Comparison of ENCODE assay signal across 8 cellular contexts in the genomic region with DNA sequence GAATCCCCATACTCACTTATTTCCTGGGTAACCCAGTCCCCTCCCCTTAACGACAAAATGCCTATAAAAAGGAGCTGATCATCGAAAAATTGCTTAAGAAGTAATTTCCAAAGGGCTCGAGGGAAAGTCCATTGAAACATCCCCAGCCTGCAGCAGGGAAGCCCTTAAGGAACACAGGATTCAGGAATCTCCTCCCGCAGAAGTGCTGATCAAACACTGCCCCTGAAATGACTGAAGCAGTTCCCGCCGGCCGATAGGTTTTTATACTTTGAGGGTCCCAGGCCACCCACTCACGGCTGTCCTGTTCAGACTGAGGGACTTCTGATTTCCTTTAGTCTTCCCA. TPM values are rescaled to one million over a fixed set of nuclear protein-coding genes. Genes with fewer than 3 reads are reported as not detected.
A peak's percentile ranks its signal among the peaks of the same experiment; 100 is the strongest.
DNase-seq lines count a peak whose midpoint lies in the region; ATAC-seq, FAIRE-seq and TF ChIP-seq lines count a peak whose summit lies in the region.

No MANE protein-coding gene starts in this region.

- peak overlapping the region; percentile 89 for H3K4me2 ChIP-seq in HepG2 (ENCODE audit: low read depth, low read length)

- H3K27me3 Mint-ChIP-seq in activated T-cell treated with anti-CD3 and anti-CD28 coated beads, Interleukin-2, amount 50 U/mL, for 24 hours: no peaks in the 10 kb centered on the region
- no peaks in the 10 kb centered on the region for H3K27me3 Mint-ChIP-seq in type B pancreatic cell

- no peaks in the 10 kb centered on the region for H3K9me3 Mint-ChIP-seq in activated T-cell treated with anti-CD3 and anti-CD28 coated beads, Interleukin-2, amount 50 U/mL, for 24 hours
- no peaks in the 10 kb centered on the region for H3K9me3 Mint-ChIP-seq in type B pancreatic cell

- TF ChIP-seq RAD21 in HepG2 (CRISPR knock-in tag; IDR thresholded peaks at IDR 0.05): no peak

- peak overlapping the region; percentile 88 for H3K9ac ChIP-seq in HepG2 (ENCODE audit: insufficient read depth, low read depth, low read length)

- WGBS in HepG2 (ENCODE audit: low lambda C conversion rate): 0% methylated on average over 4 of the region's 8 CpGs

- H3K27me3 ChIP-seq in ascending aorta: no peaks in the 10 kb centered on the region
- no peaks in the 10 kb centered on the region; a peak in 1 of 5 replicates for H3K27me3 ChIP-seq in HepG2 (ENCODE audit: control insufficient read depth in 1 of 2, insufficient read depth in 2 of 2, low read length in 2 of 2)

- FAIRE-seq in HepG2 (lab: Jason Lieb, UNC): no peak

- intact Hi-C loops in ascending aorta (cut with DNase I): no loop called here
- intact Hi-C loops in HepG2 (cut with micrococcal nuclease; ENCODE audit: unreplicated experiment): loop anchor here (5.0 kb wide), 1 partner anchor 211 kb away; no protein-coding TSS in a partner anchor

- in situ Hi-C loops in HepG2 (cut with HindIII; ENCODE audit: extremely low pct_ligation_motif_present, low pct_unique_long_range_greater_than_20kb): no loop called here

- H2AFZ ChIP-seq in HepG2 (ENCODE audit: low read length): peak overlapping the region; percentile 97

- no peak for DNase-seq in activated T-cell treated with anti-CD3 and anti-CD28 coated beads, Interleukin-2, amount 50 U/mL, for 24 hours
- DNase-seq in activated T-cell treated with anti-CD3 and anti-CD28 coated beads, Interleukin-2, amount 50 U/mL, for 48 hours: no peak
- DNase-seq in ascending aorta (ENCODE audit: low spot score in 2 of 2) (no peak), HepG2 (ENCODE audit: low spot score) (no peak), type B pancreatic cell (ENCODE audit: extremely low spot score, unreplicated experiment) (no peak), DMS114 treated with DMSO at 0.1 percent for 48 hours (lab: John Stamatoyannopoulos, UW; ENCODE audit: unreplicated experiment) (no peak), GM19238 (ENCODE audit: insufficient read length, low spot score) (no peak)
- DNase-seq in stimulated activated naive CD4-positive, alpha-beta T cell treated with Interleukin-2 at 50 U/mL for 16 hours (lab: John Stamatoyannopoulos, UW): no peak

- H3K4me3 ChIP-seq in ascending aorta: peak overlapping the region; percentile 86
- H3K4me3 ChIP-seq in HepG2 (replicated peaks in 1 of 3; ENCODE audit: insufficient read depth in 1 of 3, low read depth in 2 of 3, low read length in 3 of 3): peak overlapping the region; percentile 87 to 97 (median 93)

- H3K9me3 ChIP-seq in ascending aorta (no peaks in the 10 kb centered on the region), HepG2 (ENCODE audit: low read length) (no peaks in the 10 kb centered on the region)

- peaks cover 2 to 8% of the 10 kb centered on the region in 2 donors for H3K36me3 ChIP-seq in ascending aorta
- peaks cover 1 to 6% of the 10 kb centered on the region in 2 experiments; a peak in 3 of 5 replicates for H3K36me3 ChIP-seq in HepG2 (replicated peaks in 1 of 2; ENCODE audit: control insufficient read depth in 1 of 2, insufficient read depth in 2 of 2, low read length in 2 of 2)

- peaks cover 51% of the 10 kb centered on the region for H3K4me1 Mint-ChIP-seq in activated T-cell treated with anti-CD3 and anti-CD28 coated beads, Interleukin-2, amount 50 U/mL, for 24 hours (ENCODE audit: low read depth)
- H3K4me1 Mint-ChIP-seq in type B pancreatic cell (ENCODE audit: unreplicated experiment): peaks cover 35% of the 10 kb centered on the region

- peaks cover 52% of the 10 kb centered on the region for H3K36me3 Mint-ChIP-seq in activated T-cell treated with anti-CD3 and anti-CD28 coated beads, Interleukin-2, amount 50 U/mL, for 24 hours (ENCODE audit: low read depth)
- no peaks in the 10 kb centered on the region for H3K36me3 Mint-ChIP-seq in type B pancreatic cell

- peak; percentile 26 for ATAC-seq in HepG2

- POLR2A ChIA-PET in HepG2 (lab: Yijun Ruan, JAX): interaction anchor here (1.0 to 3.3 kb wide), 12 partner anchors 16 to 209 kb away, joined by 3 to 39 read pairs (median 6); a partner anchor contains a TSS

- BruUV-seq in HepG2 (replicated peaks; lab: Mats Ljungman, UMichigan): TSS peak; percentile 85

- TF ChIP-seq CTCF in ascending aorta (IDR thresholded peaks at IDR 0.05): no peak
- no peak for TF ChIP-seq CTCF in HepG2 (CRISPR knock-in tag; IDR thresholded peaks at IDR 0.05)
- TF ChIP-seq CTCF in type B pancreatic cell (conservative IDR thresholded peaks at IDR 0.05): peak; percentile 17

- peak overlapping the region; percentile 99 for H3K4me3 Mint-ChIP-seq in activated T-cell treated with anti-CD3 and anti-CD28 coated beads, Interleukin-2, amount 50 U/mL, for 24 hours
- peak overlapping the region; percentile 98 for H3K4me3 Mint-ChIP-seq in type B pancreatic cell

- CTCF ChIA-PET in HepG2 (lab: Yijun Ruan, JAX; ENCODE audit: low intra/inter-chr PET ratio, low total read pairs): no interaction called here

- H4K20me1 ChIP-seq in HepG2 (ENCODE audit: insufficient read depth, low read length): no peaks in the 10 kb centered on the region

- H3K4me1 ChIP-seq in ascending aorta (peaks cover 7 to 28% of the 10 kb centered on the region in 2 donors), HepG2 (ENCODE audit: insufficient read depth, low read length) (peaks cover 47% of the 10 kb centered on the region)

- H3K79me2 ChIP-seq in HepG2 (ENCODE audit: insufficient read depth, low read length): peaks cover 52% of the 10 kb centered on the region

- H3K27ac Mint-ChIP-seq in activated T-cell treated with anti-CD3 and anti-CD28 coated beads, Interleukin-2, amount 50 U/mL, for 24 hours: peak overlapping the region; percentile 100
- peak overlapping the region; percentile 97 for H3K27ac Mint-ChIP-seq in type B pancreatic cell

- H3K27ac ChIP-seq in ascending aorta: peak overlapping the region; percentile 79 to 91
- peak overlapping the region; percentile 95 for H3K27ac ChIP-seq in HepG2 (ENCODE audit: extremely low read length, insufficient read depth, low read length)

- TF ChIP-seq POLR2A in HepG2 (IDR thresholded peaks at IDR 0.05; ENCODE audit: insufficient read depth in 1 of 2, low read depth in 2 of 2, low read length in 2 of 2): no peak

- TF ChIP-seq EP300 in HepG2 (IDR thresholded peaks at IDR 0.05; ENCODE audit: low read depth in 2 of 2, low read length in 2 of 2) (no peak), HepG2 (CRISPR knock-in tag; IDR thresholded peaks at IDR 0.05; ENCODE audit: borderline replicate concordance) (no peak)

RNA-seq across cellular contexts. Expression of a gene that starts 0.6 kb away (rescaled TPM):
- total RNA-seq in ascending aorta (2.9 TPM), HepG2 (2016; rRNA removed; fragmentation: Illumina TruSeq; extraction: Trizol) (7.3 and 8.1 TPM in 2 replicates), type B pancreatic cell (ENCODE audit: low replicate concordance) (14.1 and 18.7 TPM in 2 replicates)
- total RNA-seq in HepG2 (2016; cell fraction: cytosol; rRNA removed; fragmentation: Illumina TruSeq; extraction: Trizol; ENCODE audit: low read depth): 3.1 and 3.7 TPM in 2 replicates
- 7.1 and 8.1 TPM in 2 replicates for total RNA-seq in HepG2 (2016; cell fraction: insoluble cytoplasmic fraction; rRNA removed; fragmentation: Illumina TruSeq; extraction: Trizol)
- 5.0 and 6.4 TPM in 2 replicates for total RNA-seq in HepG2 (2016; cell fraction: membrane; rRNA removed; fragmentation: Illumina TruSeq; extraction: Trizol)
- 6.5 and 7.4 TPM in 2 replicates for total RNA-seq in HepG2 (2016; cell fraction: nucleus; rRNA removed; fragmentation: Illumina TruSeq; extraction: Trizol)
- 3.7 and 4.0 TPM in 2 replicates for polyA plus RNA-seq in HepG2 (2011; rRNA removed)
- 2.4 and 2.7 TPM in 2 replicates for polyA plus RNA-seq in HepG2 (2011; cell fraction: cytosol; rRNA removed)
- 6.0 and 7.5 TPM in 2 replicates for polyA plus RNA-seq in HepG2 (2011; cell fraction: nucleus; rRNA removed)
- polyA plus RNA-seq in HepG2 (2012): 2.6 and 3.2 TPM in 2 replicates
- 0.52 and 0.70 TPM in 2 replicates for polyA plus RNA-seq in HepG2 (2016; cell fraction: cytosol; fragmentation: Illumina TruSeq; extraction: Trizol; ENCODE audit: low read depth)
- polyA plus RNA-seq in HepG2 (2016; cell fraction: insoluble cytoplasmic fraction; fragmentation: Illumina TruSeq; extraction: Trizol; ENCODE audit: low read depth): 4.7 TPM in 2 replicates
- 1.3 and 1.4 TPM in 2 replicates for polyA plus RNA-seq in HepG2 (2016; cell fraction: membrane; fragmentation: Illumina TruSeq; extraction: Trizol; ENCODE audit: low read depth)
- polyA plus RNA-seq in HepG2 (2016; cell fraction: nucleus; fragmentation: Illumina TruSeq; extraction: Trizol; ENCODE audit: insufficient read depth, low read depth): 8.9 and 9.1 TPM in 2 replicates
- 6.0 and 28.4 TPM in 2 replicates for polyA minus RNA-seq in HepG2 (2011; rRNA and poly(A)+ RNA removed; ENCODE audit: low replicate concordance)
- polyA minus RNA-seq in HepG2 (2011; cell fraction: cytosol; rRNA and poly(A)+ RNA removed): 3.7 and 4.2 TPM in 2 replicates
- polyA minus RNA-seq in HepG2 (2011; cell fraction: nucleus; rRNA and poly(A)+ RNA removed): 7.9 and 11.3 TPM in 2 replicates

RNA-seq across cellular contexts. Expression of a gene that starts 26.6 kb away (rescaled TPM):
- total RNA-seq in ascending aorta (75.7 TPM), HepG2 (2016; rRNA removed; fragmentation: Illumina TruSeq; extraction: Trizol) (24.0 and 48.6 TPM in 2 replicates), type B pancreatic cell (ENCODE audit: low replicate concordance) (40.2 and 53.1 TPM in 2 replicates)
- 25.8 and 26.2 TPM in 2 replicates for total RNA-seq in HepG2 (2016; cell fraction: cytosol; rRNA removed; fragmentation: Illumina TruSeq; extraction: Trizol; ENCODE audit: low read depth)
- total RNA-seq in HepG2 (2016; cell fraction: insoluble cytoplasmic fraction; rRNA removed; fragmentation: Illumina TruSeq; extraction: Trizol): 22.9 and 51.3 TPM in 2 replicates
- total RNA-seq in HepG2 (2016; cell fraction: membrane; rRNA removed; fragmentation: Illumina TruSeq; extraction: Trizol): 32.1 and 33.0 TPM in 2 replicates
- 53.8 and 57.0 TPM in 2 replicates for total RNA-seq in HepG2 (2016; cell fraction: nucleus; rRNA removed; fragmentation: Illumina TruSeq; extraction: Trizol)
- 22.6 and 37.2 TPM in 2 replicates for polyA plus RNA-seq in HepG2 (2011; rRNA removed)
- polyA plus RNA-seq in HepG2 (2011; cell fraction: cytosol; rRNA removed): 20.3 and 26.4 TPM in 2 replicates
- polyA plus RNA-seq in HepG2 (2011; cell fraction: nucleus; rRNA removed): 73.4 and 80.9 TPM in 2 replicates
- 15.9 and 25.8 TPM in 2 replicates for polyA plus RNA-seq in HepG2 (2012)
- 18.5 and 21.9 TPM in 2 replicates for polyA plus RNA-seq in HepG2 (2016; cell fraction: cytosol; fragmentation: Illumina TruSeq; extraction: Trizol; ENCODE audit: low read depth)
- polyA plus RNA-seq in HepG2 (2016; cell fraction: insoluble cytoplasmic fraction; fragmentation: Illumina TruSeq; extraction: Trizol; ENCODE audit: low read depth): 22.6 and 24.1 TPM in 2 replicates
- polyA plus RNA-seq in HepG2 (2016; cell fraction: membrane; fragmentation: Illumina TruSeq; extraction: Trizol; ENCODE audit: low read depth): 21.2 and 23.1 TPM in 2 replicates
- 112 and 118 TPM in 2 replicates for polyA plus RNA-seq in HepG2 (2016; cell fraction: nucleus; fragmentation: Illumina TruSeq; extraction: Trizol; ENCODE audit: insufficient read depth, low read depth)
- 29.8 and 66.3 TPM in 2 replicates for polyA minus RNA-seq in HepG2 (2011; rRNA and poly(A)+ RNA removed; ENCODE audit: low replicate concordance)
- polyA minus RNA-seq in HepG2 (2011; cell fraction: cytosol; rRNA and poly(A)+ RNA removed): 13.0 and 13.3 TPM in 2 replicates
- polyA minus RNA-seq in HepG2 (2011; cell fraction: nucleus; rRNA and poly(A)+ RNA removed): 25.1 and 26.0 TPM in 2 replicates

RNA-seq across cellular contexts. Expression of a gene that starts 27.6 kb away (rescaled TPM):
- total RNA-seq in ascending aorta (1,924 TPM), HepG2 (2016; rRNA removed; fragmentation: Illumina TruSeq; extraction: Trizol) (1,551 and 1,660 TPM in 2 replicates), type B pancreatic cell (ENCODE audit: low replicate concordance) (1,238 and 1,343 TPM in 2 replicates)
- 6,549 and 6,971 TPM in 2 replicates for total RNA-seq in HepG2 (2016; cell fraction: cytosol; rRNA removed; fragmentation: Illumina TruSeq; extraction: Trizol; ENCODE audit: low read depth)
- total RNA-seq in HepG2 (2016; cell fraction: insoluble cytoplasmic fraction; rRNA removed; fragmentation: Illumina TruSeq; extraction: Trizol): 1,601 and 1,648 TPM in 2 replicates
- total RNA-seq in HepG2 (2016; cell fraction: membrane; rRNA removed; fragmentation: Illumina TruSeq; extraction: Trizol): 4,907 and 5,180 TPM in 2 replicates
- 525 and 558 TPM in 2 replicates for total RNA-seq in HepG2 (2016; cell fraction: nucleus; rRNA removed; fragmentation: Illumina TruSeq; extraction: Trizol)
- polyA plus RNA-seq in HepG2 (2011; rRNA removed): 2,097 and 2,590 TPM in 2 replicates
- polyA plus RNA-seq in HepG2 (2011; cell fraction: cytosol; rRNA removed): 3,919 and 3,963 TPM in 2 replicates
- 619 and 713 TPM in 2 replicates for polyA plus RNA-seq in HepG2 (2011; cell fraction: nucleus; rRNA removed)
- 2,179 and 2,497 TPM in 2 replicates for polyA plus RNA-seq in HepG2 (2012)
- 11,205 and 11,665 TPM in 2 replicates for polyA plus RNA-seq in HepG2 (2016; cell fraction: cytosol; fragmentation: Illumina TruSeq; extraction: Trizol; ENCODE audit: low read depth)
- polyA plus RNA-seq in HepG2 (2016; cell fraction: insoluble cytoplasmic fraction; fragmentation: Illumina TruSeq; extraction: Trizol; ENCODE audit: low read depth): 2,434 and 2,480 TPM in 2 replicates
- 6,884 and 7,463 TPM in 2 replicates for polyA plus RNA-seq in HepG2 (2016; cell fraction: membrane; fragmentation: Illumina TruSeq; extraction: Trizol; ENCODE audit: low read depth)
- 1,156 and 1,223 TPM in 2 replicates for polyA plus RNA-seq in HepG2 (2016; cell fraction: nucleus; fragmentation: Illumina TruSeq; extraction: Trizol; ENCODE audit: insufficient read depth, low read depth)
- polyA minus RNA-seq in HepG2 (2011; rRNA and poly(A)+ RNA removed; ENCODE audit: low replicate concordance): 706 and 1,371 TPM in 2 replicates
- 461 and 478 TPM in 2 replicates for polyA minus RNA-seq in HepG2 (2011; cell fraction: cytosol; rRNA and poly(A)+ RNA removed)
- 198 and 299 TPM in 2 replicates for polyA minus RNA-seq in HepG2 (2011; cell fraction: nucleus; rRNA and poly(A)+ RNA removed)

RNA-seq across cellular contexts. Expression of a gene that starts 27.7 kb away (rescaled TPM):
- total RNA-seq in ascending aorta: 22.8 TPM
- 4.6 and 8.7 TPM in 2 replicates for total RNA-seq in HepG2 (2016; rRNA removed; fragmentation: Illumina TruSeq; extraction: Trizol)
- 1.5 and 1.7 TPM in 2 replicates for total RNA-seq in HepG2 (2016; cell fraction: cytosol; rRNA removed; fragmentation: Illumina TruSeq; extraction: Trizol; ENCODE audit: low read depth)
- total RNA-seq in HepG2 (2016; cell fraction: insoluble cytoplasmic fraction; rRNA removed; fragmentation: Illumina TruSeq; extraction: Trizol): 4.2 and 9.8 TPM in 2 replicates
- 3.2 and 4.0 TPM in 2 replicates for total RNA-seq in HepG2 (2016; cell fraction: membrane; rRNA removed; fragmentation: Illumina TruSeq; extraction: Trizol)
- 9.5 and 16.9 TPM in 2 replicates for total RNA-seq in HepG2 (2016; cell fraction: nucleus; rRNA removed; fragmentation: Illumina TruSeq; extraction: Trizol)
- polyA plus RNA-seq in HepG2 (2011; rRNA removed): 10.2 and 12.2 TPM in 2 replicates
- 4.1 and 5.2 TPM in 2 replicates for polyA plus RNA-seq in HepG2 (2011; cell fraction: cytosol; rRNA removed)
- polyA plus RNA-seq in HepG2 (2011; cell fraction: nucleus; rRNA removed): 68.4 and 76.1 TPM in 2 replicates
- 10.0 and 14.6 TPM in 2 replicates for polyA plus RNA-seq in HepG2 (2012)
- polyA plus RNA-seq in HepG2 (2016; cell fraction: cytosol; fragmentation: Illumina TruSeq; extraction: Trizol; ENCODE audit: low read depth): 1.2 and 1.5 TPM in 2 replicates
- polyA plus RNA-seq in HepG2 (2016; cell fraction: insoluble cytoplasmic fraction; fragmentation: Illumina TruSeq; extraction: Trizol; ENCODE audit: low read depth): 5.4 and 6.9 TPM in 2 replicates
- polyA plus RNA-seq in HepG2 (2016; cell fraction: membrane; fragmentation: Illumina TruSeq; extraction: Trizol; ENCODE audit: low read depth): 1.2 and 2.1 TPM in 2 replicates
- polyA plus RNA-seq in HepG2 (2016; cell fraction: nucleus; fragmentation: Illumina TruSeq; extraction: Trizol; ENCODE audit: insufficient read depth, low read depth): 21.9 and 22.1 TPM in 2 replicates
- 7.6 and 11.4 TPM in 2 replicates for polyA minus RNA-seq in HepG2 (2011; rRNA and poly(A)+ RNA removed; ENCODE audit: low replicate concordance)
- 4.2 and 4.4 TPM in 2 replicates for polyA minus RNA-seq in HepG2 (2011; cell fraction: cytosol; rRNA and poly(A)+ RNA removed)
- 25.4 and 32.1 TPM in 2 replicates for polyA minus RNA-seq in HepG2 (2011; cell fraction: nucleus; rRNA and poly(A)+ RNA removed)
- total RNA-seq in type B pancreatic cell (ENCODE audit: low replicate concordance): 16.0 and 20.6 TPM in 2 replicates
